In the genomic region with DNA sequence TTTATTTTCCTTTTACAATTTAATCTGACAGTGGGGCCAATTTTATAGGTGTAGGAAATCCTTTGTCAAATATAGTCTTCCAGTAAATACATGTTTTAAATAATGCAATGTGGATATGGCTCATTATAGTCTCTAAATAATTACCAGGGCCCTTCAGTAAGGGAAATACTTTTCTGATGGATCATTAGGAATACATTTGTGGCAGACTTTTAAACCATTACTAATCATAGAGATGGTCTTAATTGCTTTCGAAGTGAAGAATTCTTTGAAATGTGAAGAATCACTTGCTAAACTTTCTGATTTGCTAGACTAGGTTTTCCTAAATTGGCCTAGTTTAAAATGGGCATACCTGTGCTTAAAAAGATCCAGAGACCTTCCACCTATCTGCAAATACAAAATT, we compare ENCODE assay signal across 15 cellular contexts.
DNase-seq lines count a peak whose midpoint lies in the region; ATAC-seq and TF ChIP-seq lines count a peak whose summit lies in the region.
"Had no signal": no experiment of that assay in that cellular context is flagged by ENCODE, and none has a peak within 500 bp of the region (broad histone marks: within the 10 kb centered on the region; RNA-seq: fewer than 3 reads in every experiment).

No MANE protein-coding gene starts in this region.

- H3K4me1 ChIP-seq in Loucy (ENCODE audit: insufficient read depth, low read length, poor library complexity, severe bottlenecking) (peaks cover 37% of the 10 kb centered on the region), mammary epithelial cell (ENCODE audit: insufficient read depth, low read length) (peaks cover 41% of the 10 kb centered on the region), osteoblast (ENCODE audit: insufficient read depth, low read length) (peaks cover 33% of the 10 kb centered on the region)
- H3K4me1 ChIP-seq in CD4-positive, alpha-beta memory T cell (ENCODE audit: insufficient read depth, low read length) = no peaks in the 10 kb centered on the region

- H3K9me2 ChIP-seq in Loucy (replicated peaks; ENCODE audit: low read depth, low read length) = no peaks in the 10 kb centered on the region

- H3K9me3 Mint-ChIP-seq in CD4-positive, alpha-beta memory T cell = peaks cover 0 to 2% (median 0%) of the 10 kb centered on the region in 8 donors
- H3K9me3 Mint-ChIP-seq in activated T-helper 1 cell treated with anti-CD3 and anti-CD28 coated beads, Interleukin-12 subunit alpha, Interleukin-12 subunit beta, Interleukin-2, Interleukin-4 antibody, amounts not matched to agents 30 ng/mL and 10 ng/mL and 1 ng/mL, durations not matched to agents 14 hours and 24 hours and 36 hours = peaks cover 3% of the 10 kb centered on the region
- H3K9me3 Mint-ChIP-seq: H9 had no signal

- H3K27me3 ChIP-seq in Loucy (ENCODE audit: insufficient read depth, low read length, poor library complexity, severe bottlenecking) (no peaks in the 10 kb centered on the region), mammary epithelial cell (ENCODE audit: insufficient read depth, low read length) (no peaks in the 10 kb centered on the region), osteoblast (ENCODE audit: insufficient read depth, low read length) (no peaks in the 10 kb centered on the region)
- H3K27me3 ChIP-seq in CD4-positive, alpha-beta memory T cell (ENCODE audit: insufficient read depth, low read length) = no peaks in the 10 kb centered on the region
- H3K27me3 ChIP-seq: BLaER1, thyroid gland had no signal

- in situ Hi-C loops in mammary epithelial cell (cut with MboI; ENCODE audit: low sequenced_read_pairs in 2 of 2) = no loop called here

- no peak for ATAC-seq in HG03039 (IDR thresholded peaks at IDR 0.05; ENCODE audit: unreplicated experiment)

- H3F3A ChIP-seq in Loucy (ENCODE audit: low read depth) = no peaks in the 10 kb centered on the region

- CTCF ChIA-PET in mammary epithelial cell (lab: Charles Lee; ENCODE audit: low non-redundant PET) = no interaction called here
- CTCF ChIA-PET in CD4-positive, alpha-beta memory T cell (lab: Charles Lee; ENCODE audit: partially characterized antibody) = no interaction called here

- no peak overlapping the region for H3K27ac Mint-ChIP-seq in CD4-positive, alpha-beta memory T cell
- H3K27ac Mint-ChIP-seq in activated T-helper 1 cell treated with anti-CD3 and anti-CD28 coated beads, Interleukin-12 subunit alpha, Interleukin-12 subunit beta, Interleukin-2, Interleukin-4 antibody, amounts not matched to agents 30 ng/mL and 10 ng/mL and 1 ng/mL, durations not matched to agents 14 hours and 24 hours and 36 hours = no peak overlapping the region

- no peak overlapping the region for H3K4me3 Mint-ChIP-seq in CD4-positive, alpha-beta memory T cell
- no peak overlapping the region for H3K4me3 Mint-ChIP-seq in activated T-helper 1 cell treated with anti-CD3 and anti-CD28 coated beads, Interleukin-12 subunit alpha, Interleukin-12 subunit beta, Interleukin-2, Interleukin-4 antibody, amounts not matched to agents 30 ng/mL and 10 ng/mL and 1 ng/mL, durations not matched to agents 14 hours and 24 hours and 36 hours
- H3K4me3 Mint-ChIP-seq: H9 had no signal

- H3K4me2 ChIP-seq in Loucy (ENCODE audit: low read depth, low read length, poor library complexity, severe bottlenecking) = peak overlapping the region; percentile 7
- H3K4me2 ChIP-seq in mammary epithelial cell (ENCODE audit: insufficient read depth, low read depth, low read length) = peak overlapping the region; percentile 39
- H3K4me2 ChIP-seq in osteoblast (ENCODE audit: insufficient read depth, low read length) = peak overlapping the region; percentile 70
- H3K4me2 ChIP-seq: BLaER1 had no signal

- DNase-seq in EL (peak; percentile 64), mammary epithelial cell (no peak), osteoblast (ENCODE audit: insufficient read length, low spot score, missing footprints) (peak; percentile 27)
- no peak for DNase-seq in CD4-positive, alpha-beta memory T cell
- no peak for DNase-seq in activated T-helper 1 cell treated with anti-CD3 and anti-CD28 coated beads, Interleukin-12 subunit alpha, Interleukin-12 subunit beta, Interleukin-2, Interleukin-4 antibody, amounts not matched to agents 30 ng/mL and 10 ng/mL and 1 ng/mL, durations not matched to agents 14 hours and 24 hours and 36 hours (ENCODE audit: low spot score)
- DNase-seq: activated effector memory CD4-positive, alpha-beta T cell treated with Interleukin-2 at 50 U/mL for 16 hours; amygdala; DMS153; H9; NCI-H1417 treated with DMSO at 0.1 percent for 48 hours; stimulated activated CD4-positive, alpha-beta T cell treated with anti-CD3 and anti-CD28 coated beads, Interleukin-4, amount 100 ng/mL, for 24 hours; thyroid gland had no signal

- dilution Hi-C loops in mammary epithelial cell (cut with HindIII; ENCODE audit: low sequenced_read_pairs) = no loop called here

- 0% methylated on average over 1 of the region's 1 CpG for WGBS in mammary epithelial cell (ENCODE audit: low coverage, missing lambda C conversion rate)

- no peaks in the 10 kb centered on the region for H3K36me3 Mint-ChIP-seq in CD4-positive, alpha-beta memory T cell
- no peaks in the 10 kb centered on the region for H3K36me3 Mint-ChIP-seq in activated T-helper 1 cell treated with anti-CD3 and anti-CD28 coated beads, Interleukin-12 subunit alpha, Interleukin-12 subunit beta, Interleukin-2, Interleukin-4 antibody, amounts not matched to agents 30 ng/mL and 10 ng/mL and 1 ng/mL, durations not matched to agents 14 hours and 24 hours and 36 hours (ENCODE audit: low read depth)

- H3K9ac ChIP-seq in Loucy (ENCODE audit: low read depth, low read length, poor library complexity, severe bottlenecking) (no peak overlapping the region), mammary epithelial cell (ENCODE audit: insufficient read depth, low read length) (peak overlapping the region; percentile 36)
- H3K9ac ChIP-seq: BLaER1 had no signal

- H3K36me3 ChIP-seq in Loucy (ENCODE audit: insufficient read depth, low read length) (no peaks in the 10 kb centered on the region), mammary epithelial cell (ENCODE audit: insufficient read depth, low read length) (no peaks in the 10 kb centered on the region), osteoblast (ENCODE audit: insufficient read depth, low read length) (no peaks in the 10 kb centered on the region)
- H3K36me3 ChIP-seq in CD4-positive, alpha-beta memory T cell (ENCODE audit: insufficient read depth, low read length) = no peaks in the 10 kb centered on the region
- H3K36me3 ChIP-seq: BLaER1, thyroid gland had no signal

- 0 out of 2 replicates have a peak overlapping the region, but pooled peaks have one; percentile 37 for H2AFZ ChIP-seq in Loucy (ENCODE audit: low read length)
- H2AFZ ChIP-seq in mammary epithelial cell (ENCODE audit: low read depth, low read length) = no peak overlapping the region
- H2AFZ ChIP-seq in osteoblast (ENCODE audit: low read length) = no peak overlapping the region

- H4K20me1 ChIP-seq in Loucy (ENCODE audit: insufficient read depth, low read length, poor library complexity, severe bottlenecking) (no peaks in the 10 kb centered on the region), mammary epithelial cell (ENCODE audit: insufficient read depth, low read length) (no peaks in the 10 kb centered on the region), osteoblast (ENCODE audit: insufficient read depth, low read length) (no peaks in the 10 kb centered on the region)
- H4K20me1 ChIP-seq: BLaER1 had no signal

- H3K4me1 Mint-ChIP-seq in CD4-positive, alpha-beta memory T cell = peaks cover 0 to 2% (median 1%) of the 10 kb centered on the region in 4 donors
- H3K4me1 Mint-ChIP-seq in activated T-helper 1 cell treated with anti-CD3 and anti-CD28 coated beads, Interleukin-12 subunit alpha, Interleukin-12 subunit beta, Interleukin-2, Interleukin-4 antibody, amounts not matched to agents 30 ng/mL and 10 ng/mL and 1 ng/mL, durations not matched to agents 14 hours and 24 hours and 36 hours (ENCODE audit: low read depth) = peaks cover 61% of the 10 kb centered on the region

- no peak overlapping the region for H3K4me3 ChIP-seq in Loucy (ENCODE audit: low read length, poor library complexity, severe bottlenecking)
- no peak overlapping the region for H3K4me3 ChIP-seq in mammary epithelial cell (replicated peaks in 1 of 3; ENCODE audit: insufficient read depth in 1 of 3, low read depth in 2 of 3, low read length in 3 of 3)
- H3K4me3 ChIP-seq in osteoblast (ENCODE audit: insufficient read depth, low read length) = no peak overlapping the region
- H3K4me3 ChIP-seq in CD4-positive, alpha-beta memory T cell (ENCODE audit: low read length in 2 of 2) = no peak overlapping the region
- H3K4me3 ChIP-seq: BLaER1, thyroid gland had no signal

- TF ChIP-seq CTCF in Loucy (conservative IDR thresholded peaks at IDR 0.05; ENCODE audit: low read length) (no peak), mammary epithelial cell (conservative IDR thresholded peaks at IDR 0.05 in 1 of 2, IDR thresholded peaks at IDR 0.05 in 1 of 2; ENCODE audit: extremely low read depth in 1 of 2, insufficient read depth in 1 of 2, low read depth in 1 of 2, low read length in 2 of 2) (no peak), osteoblast (IDR thresholded peaks at IDR 0.05; ENCODE audit: extremely low read depth, low read depth, low read length) (no peak)

- intact Hi-C loops in mammary epithelial cell (cut with micrococcal nuclease) = loop anchor here (1.0 to 5.0 kb wide), 4 partner anchors 35 to 210 kb away; a partner anchor contains a TSS
- intact Hi-C loops in CD4-positive, alpha-beta memory T cell (cut with micrococcal nuclease) = no loop called here
- intact Hi-C loops in activated T-helper 1 cell treated with anti-CD3 and anti-CD28 coated beads, Interleukin-12 subunit alpha, Interleukin-12 subunit beta, Interleukin-2, Interleukin-4 antibody, amounts not matched to agents 30 ng/mL and 10 ng/mL and 1 ng/mL, durations not matched to agents 14 hours and 24 hours and 36 hours (cut with micrococcal nuclease) = loop anchor here (5.0 kb wide), 3 partner anchors 70 to 350 kb away; no protein-coding TSS in a partner anchor

- H3K79me2 ChIP-seq in Loucy (ENCODE audit: insufficient read depth, low read length) = no peaks in the 10 kb centered on the region
- no peaks in the 10 kb centered on the region for H3K79me2 ChIP-seq in mammary epithelial cell (ENCODE audit: insufficient read depth, low read length)
- no peaks in the 10 kb centered on the region for H3K79me2 ChIP-seq in osteoblast (ENCODE audit: insufficient read depth, low read length)

- POLR2A ChIA-PET in CD4-positive, alpha-beta memory T cell (lab: Charles Lee; ENCODE audit: partially characterized antibody) = no interaction called here

- H3K9me3 ChIP-seq in Loucy (ENCODE audit: insufficient read depth, low read depth, low read length) (no peaks in the 10 kb centered on the region), mammary epithelial cell (replicated peaks; ENCODE audit: insufficient read depth, low read length) (no peaks in the 10 kb centered on the region), osteoblast (ENCODE audit: low read depth, low read length) (no peaks in the 10 kb centered on the region)
- no peaks in the 10 kb centered on the region for H3K9me3 ChIP-seq in CD4-positive, alpha-beta memory T cell (ENCODE audit: control insufficient read depth in 1 of 2, low read length in 2 of 2)
- H3K9me3 ChIP-seq: BLaER1, thyroid gland had no signal

- BruUV-seq in mammary epithelial cell (replicated peaks; lab: Mats Ljungman, UMichigan) = TSS peak; percentile 30

- H3K27ac ChIP-seq in mammary epithelial cell (ENCODE audit: insufficient read depth, low read depth, low read length) (peak overlapping the region; percentile 89), osteoblast (ENCODE audit: low read depth, low read length) (peak overlapping the region; percentile 90)
- H3K27ac ChIP-seq in CD4-positive, alpha-beta memory T cell (ENCODE audit: low read depth, low read length) = no peak overlapping the region
- H3K27ac ChIP-seq: BLaER1, thyroid gland had no signal

- H3K27me3 Mint-ChIP-seq in CD4-positive, alpha-beta memory T cell = no peaks in the 10 kb centered on the region
- H3K27me3 Mint-ChIP-seq in activated T-helper 1 cell treated with anti-CD3 and anti-CD28 coated beads, Interleukin-12 subunit alpha, Interleukin-12 subunit beta, Interleukin-2, Interleukin-4 antibody, amounts not matched to agents 30 ng/mL and 10 ng/mL and 1 ng/mL, durations not matched to agents 14 hours and 24 hours and 36 hours (ENCODE audit: insufficient read depth) = no peaks in the 10 kb centered on the region

Comparison
In these comparisons a context has a peak if more than half of its experiments do, and no peak if none do; other contexts are left out.
1. DNase-seq: peak in EL (single experiment) and osteoblast (single experiment); none in mammary epithelial cell (single experiment), CD4-positive, alpha-beta memory T cell (0 of 5) and activated T-helper 1 cell treated with anti-CD3 and anti-CD28 coated beads, Interleukin-12 subunit alpha, Interleukin-12 subunit beta, Interleukin-2, Interleukin-4 antibody, amounts not matched to agents 30 ng/mL and 10 ng/mL and 1 ng/mL, durations not matched to agents 14 hours and 24 hours and 36 hours (single experiment).
2. H3K4me2 ChIP-seq: peak in every context shown above with its lines; median percentile 70 in osteoblast; 39 in mammary epithelial cell; 7 in Loucy.